ENCODE assay signal across 12 cellular contexts in genomic region chr18:23740105-23740830, GRCh38. TPM values are rescaled to one million over a fixed set of nuclear protein-coding genes. Genes with fewer than 3 reads are reported as not detected.
A peak's percentile ranks its signal among the peaks of the same experiment; 100 is the strongest.
DNase-seq lines count a peak whose midpoint lies in the region; ATAC-seq and TF ChIP-seq lines count a peak whose summit lies in the region.
"Had no signal": no experiment of that assay in that cellular context is flagged by ENCODE, and none has a peak within 500 bp of the region (broad histone marks: within the 10 kb centered on the region; RNA-seq: fewer than 3 reads in every experiment).

No MANE protein-coding gene starts in this region.

- no peaks in the 10 kb centered on the region for H3K9me3 ChIP-seq in vagina
- H3K9me3 ChIP-seq: BE2C had no signal

- TF ChIP-seq POLR2A in vagina (IDR thresholded peaks at IDR 0.05), result no peak

- H3K4me3 ChIP-seq in cardiac fibroblast (replicated peaks in 1 of 2; ENCODE audit: low read depth in 2 of 2, low read length in 2 of 2) (no peak overlapping the region), vagina (no peak overlapping the region)

- intact Hi-C loops in Right ventricle myocardium inferior (cut with DNase I), result no loop called here
- intact Hi-C loops in cardiac septum (cut with DNase I), result no loop called here
- intact Hi-C loops in vagina (cut with DNase I), result no loop called here

- TF ChIP-seq CTCF in cardiac fibroblast (IDR thresholded peaks at IDR 0.05; ENCODE audit: low read depth, low read length) (no peak), vagina (IDR thresholded peaks at IDR 0.05) (no peak)

- peak overlapping the region; percentile 59 for H3K27ac ChIP-seq in vagina

- no peak for DNase-seq in Right ventricle myocardium inferior (ENCODE audit: missing footprints)
- no peak for DNase-seq in cardiac septum (ENCODE audit: low spot score)
- DNase-seq in NCI-H345 treated with DMSO at 0.1 percent for 48 hours (lab: John Stamatoyannopoulos, UW; ENCODE audit: unreplicated experiment), result peak; percentile 44
- peak; percentile 53 to 66 for DNase-seq in cardiac fibroblast (ENCODE audit: low read depth in 2 of 2)
- no peak for DNase-seq in vagina (ENCODE audit: extremely low spot score in 2 of 2)
- DNase-seq: activated naive CD4-positive, alpha-beta T cell treated with anti-CD3 and anti-CD28 coated beads, Interleukin-2, amount 10 ng/mL, durations not matched to agents 7 days and 5 days; BE2C; NCI-H82 had no signal

- no peaks in the 10 kb centered on the region for H3K27me3 ChIP-seq in vagina
- H3K27me3 ChIP-seq: BE2C had no signal

- no peaks in the 10 kb centered on the region for H3K36me3 ChIP-seq in vagina
- H3K36me3 ChIP-seq: BE2C had no signal

- ATAC-seq in Right ventricle myocardium inferior, result peak; percentile 35
- no peak for ATAC-seq in HG02798 (IDR thresholded peaks at IDR 0.05; ENCODE audit: poor library complexity, unreplicated experiment)
- ATAC-seq in GM21717 (IDR thresholded peaks at IDR 0.05; ENCODE audit: unreplicated experiment), result no peak
- no peak for ATAC-seq in GM19023 (IDR thresholded peaks at IDR 0.05; ENCODE audit: unreplicated experiment)
- ATAC-seq: WTC11 had no signal

- peaks cover 22% of the 10 kb centered on the region for H3K4me1 ChIP-seq in vagina
- H3K4me1 ChIP-seq: BE2C had no signal

RNA-seq across cellular contexts. Expression of gene LAMA3, which starts 51.0 kb away (rescaled TPM):
- total RNA-seq in Right ventricle myocardium inferior, result 4.1 TPM
- 3.0 TPM for total RNA-seq in cardiac septum
- total RNA-seq in vagina, result 106 TPM

Comparison
In these comparisons a context has a peak if more than half of its experiments do, and no peak if none do; other contexts are left out.
1. DNase-seq: peak in NCI-H345 treated with DMSO at 0.1 percent for 48 hours (single experiment) and cardiac fibroblast (2 of 2); none in Right ventricle myocardium inferior (single experiment), cardiac septum (single experiment) and vagina (0 of 2).
2. RNA of gene LAMA3, which starts 51.0 kb away (total RNA-seq): 106 TPM in vagina (single experiment); 4.1 TPM in Right ventricle myocardium inferior (single experiment) and 3.0 TPM in cardiac septum (single experiment); every median in the first group is over 10 times any median in the second.